Comparison of ENCODE assay signal across 8 cellular contexts in genomic region chr5:172902497-172903472, GRCh38. TPM values are rescaled to one million over a fixed set of nuclear protein-coding genes. Genes with fewer than 3 reads are reported as not detected.
DNase-seq lines count a peak whose midpoint lies in the region; ATAC-seq, FAIRE-seq and TF ChIP-seq lines count a peak whose summit lies in the region.

No MANE protein-coding gene starts in this region.

- peak overlapping the region; percentile 66 for H3K4me2 ChIP-seq in A549

- CTCF ChIA-PET in A549 (lab: Yijun Ruan, JAX) = interaction anchor here (0.6 to 12.0 kb wide), 21 partner anchors 9 to 196 kb away, joined by 3 to 131 read pairs (median 4); partner anchors contain the start of gene DUSP1

- intact Hi-C loops in kidney (cut with DNase I) = no loop called here

- peak overlapping the region; percentile 50 to 81 for H3K9ac ChIP-seq in kidney (ENCODE audit: low read length in 2 of 2)

- peaks cover 98% of the 10 kb centered on the region for H3K4me1 ChIP-seq in A549
- H3K4me1 ChIP-seq in kidney (ENCODE audit: control insufficient read depth in 1 of 2, insufficient read depth in 1 of 2, low read depth in 1 of 2, low read length in 2 of 2) = peaks cover 40 to 48% of the 10 kb centered on the region in 2 donors

- no peak overlapping the region for H3K4me3 Mint-ChIP-seq in brain
- no peak overlapping the region for H3K4me3 Mint-ChIP-seq in stimulated activated naive B cell treated with anti-CD40 and anti-IgM and Interleukin-4, amounts not matched to agents 10 μg/mL and 1 μg/mL and 100 μg/mL, for 72 hours

- FAIRE-seq in A549 (lab: Jason Lieb, UNC) (no peak), kidney (lab: Jason Lieb, UNC) (no peak)

- no peak overlapping the region for H3K4me3 ChIP-seq in A549
- H3K4me3 ChIP-seq in kidney (ENCODE audit: low read length in 2 of 2) = no peak overlapping the region

- peaks cover under 1% of the 10 kb centered on the region for H3K27me3 Mint-ChIP-seq in brain
- no peaks in the 10 kb centered on the region for H3K27me3 Mint-ChIP-seq in stimulated activated naive B cell treated with anti-CD40 and anti-IgM and Interleukin-4, amounts not matched to agents 10 μg/mL and 1 μg/mL and 100 μg/mL, for 72 hours

- TF ChIP-seq CTCF in A549 (IDR thresholded peaks at IDR 0.05) (peak; percentile 60), brain (conservative IDR thresholded peaks at IDR 0.05) (peak; percentile 50 to 61), kidney (IDR thresholded peaks at IDR 0.05; ENCODE audit: borderline replicate concordance, extremely low read depth, insufficient read depth) (peak; percentile 66)

- peaks cover 45% of the 10 kb centered on the region for H3K4me1 Mint-ChIP-seq in brain
- H3K4me1 Mint-ChIP-seq in stimulated activated naive B cell treated with anti-CD40 and anti-IgM and Interleukin-4, amounts not matched to agents 10 μg/mL and 1 μg/mL and 100 μg/mL, for 72 hours = peaks cover 22 to 25% of the 10 kb centered on the region in 2 donors

- peak; percentile 48 to 65 for ATAC-seq in A549
- no peak for ATAC-seq in stimulated activated naive B cell treated with anti-CD40 and anti-IgM and Interleukin-4, amounts not matched to agents 10 μg/mL and 1 μg/mL and 100 μg/mL, for 72 hours (replicated peaks)

- POLR2A ChIA-PET in A549 (lab: Yijun Ruan, JAX) = interaction anchor here (1.0 to 2.1 kb wide), 7 partner anchors 17 to 188 kb away, joined by 3 to 12 read pairs (median 3); partner anchors contain the start of gene DUSP1

- H3K27ac ChIP-seq in A549 = peak overlapping the region; percentile 99 to 100
- peak overlapping the region; percentile 95 to 97 for H3K27ac ChIP-seq in kidney (ENCODE audit: low read depth in 2 of 2, low read length in 2 of 2)

- H3K9me3 Mint-ChIP-seq in brain = peaks cover 0 to 3% (median 0%) of the 10 kb centered on the region in 5 experiments
- no peaks in the 10 kb centered on the region for H3K9me3 Mint-ChIP-seq in stimulated activated naive B cell treated with anti-CD40 and anti-IgM and Interleukin-4, amounts not matched to agents 10 μg/mL and 1 μg/mL and 100 μg/mL, for 72 hours

- DNase-seq in A549 (ENCODE audit: low read depth in 1 of 2, low spot score in 1 of 2) (peak; percentile 82 to 99), HPDE6-E6E7 (ENCODE audit: extremely low spot score) (peak; percentile 36), kidney (peak; percentile 94), GDM1 (lab: John Stamatoyannopoulos, UW) (no peak), NCI-H1105 treated with DMSO at 0.1 percent for 48 hours (lab: John Stamatoyannopoulos, UW) (no peak)
- no peak for DNase-seq in stimulated activated naive B cell treated with anti-CD40 and anti-IgM and Interleukin-4, amounts not matched to agents 10 μg/mL and 1 μg/mL and 100 μg/mL, for 72 hours
- no peak for DNase-seq in activated CD4-positive, alpha-beta T cell treated with anti-CD3 and anti-CD28 coated beads, Interleukin-2, amount 50 U/mL, for 1 hour

- peaks cover 3 to 19% of the 10 kb centered on the region in 2 donors for H3K36me3 ChIP-seq in kidney (ENCODE audit: control insufficient read depth in 1 of 2, insufficient read depth in 2 of 2, low read length in 2 of 2)

- H3K36me3 Mint-ChIP-seq in brain = peaks cover 25% of the 10 kb centered on the region
- H3K36me3 Mint-ChIP-seq in stimulated activated naive B cell treated with anti-CD40 and anti-IgM and Interleukin-4, amounts not matched to agents 10 μg/mL and 1 μg/mL and 100 μg/mL, for 72 hours = peaks cover 36 to 53% of the 10 kb centered on the region in 2 donors

- TF ChIP-seq RAD21 in A549 (conservative IDR thresholded peaks at IDR 0.05 in 1 of 2, IDR thresholded peaks at IDR 0.05 in 1 of 2) = peak; percentile 78 to 90

- no peak for TF ChIP-seq POLR2A in A549 (IDR thresholded peaks at IDR 0.05; ENCODE audit: low read length)

- peak overlapping the region in 3 of 5 experiments; percentile 38 to 88 (median 63) for H3K27ac Mint-ChIP-seq in brain
- peak overlapping the region; percentile 43 for H3K27ac Mint-ChIP-seq in stimulated activated naive B cell treated with anti-CD40 and anti-IgM and Interleukin-4, amounts not matched to agents 10 μg/mL and 1 μg/mL and 100 μg/mL, for 72 hours

- peak; percentile 99 to 100; a peak in 4 of 5 replicates for TF ChIP-seq EP300 in A549 (IDR thresholded peaks at IDR 0.05)

- no peaks in the 10 kb centered on the region for H3K9me3 ChIP-seq in A549
- no peaks in the 10 kb centered on the region for H3K9me3 ChIP-seq in kidney (ENCODE audit: control insufficient read depth in 1 of 2, low read length in 2 of 2)

- WGBS in A549 (ENCODE audit: missing lambda C conversion rate) = 4% methylated on average over 21 of the region's 25 CpGs

TF ChIP-seq in A549, 52 proteins besides CTCF, POLR2A, EP300 and RAD21 (continues in another document):
- TF ChIP-seq JUNB (IDR thresholded peaks at IDR 0.05) (peak; percentile 96), CBX2 (IDR thresholded peaks at IDR 0.05; ENCODE audit: borderline replicate concordance, low read depth) (no peak), SREBF2 (IDR thresholded peaks at IDR 0.05) (no peak), PBX3 (IDR thresholded peaks at IDR 0.05) (no peak; the same call in none of the 2 replicates), REST (IDR thresholded peaks at IDR 0.05) (no peak), HOXB13 (CRISPR knock-in tag; IDR thresholded peaks at IDR 0.05; ENCODE audit: low read depth) (peak; percentile 98), BHLHE40 (IDR thresholded peaks at IDR 0.05; ENCODE audit: low read depth, low read length) (peak; percentile 23; the same call in 1 of the 2 replicates), KDM1A (IDR thresholded peaks at IDR 0.05; ENCODE audit: low read depth) (no peak), FOSL2 (IDR thresholded peaks at IDR 0.05) (peak; percentile 90), FOSL2 (CRISPR knock-in tag; IDR thresholded peaks at IDR 0.05) (peak; percentile 89), HOXA7 (CRISPR knock-in tag; IDR thresholded peaks at IDR 0.05) (peak; percentile 83; the same call in 1 of the 2 replicates), ZC3H11A (IDR thresholded peaks at IDR 0.05) (no peak), EHMT2 (IDR thresholded peaks at IDR 0.05; ENCODE audit: low read depth) (no peak), EHF (CRISPR knock-in tag; IDR thresholded peaks at IDR 0.05) (peak; percentile 92), ATOH8 (CRISPR knock-in tag; IDR thresholded peaks at IDR 0.05; ENCODE audit: low read depth) (peak; percentile 93), MAX (IDR thresholded peaks at IDR 0.05) (peak; percentile 95), MAZ (IDR thresholded peaks at IDR 0.05; ENCODE audit: borderline replicate concordance, low read depth, low read length) (peak; percentile 28; the same call in 1 of the 2 replicates), ZSCAN20 (CRISPR knock-in tag; IDR thresholded peaks at IDR 0.05) (peak; percentile 42; the same call in 1 of the 2 replicates)

RNA-seq across cellular contexts. Expression of gene RPL26L1, which starts 56.4 kb away (rescaled TPM):
- polyA plus RNA-seq in A549 (2011; rRNA removed) (109 and 157 TPM in 2 replicates), A549 (2017; fragmentation: RNase III; extraction: RNeasy Plus Mini Kit Qiagen cat#74134 plus additional on column Dnase treatment) (146 to 160 TPM (median 150 TPM) in 3 replicates), brain (ENCODE audit: insufficient read depth, low read depth, low replicate concordance) (60.3 TPM), kidney (ENCODE audit: insufficient read depth, low read depth, low replicate concordance) (80.7 TPM)
- 170 and 222 TPM in 2 replicates for polyA plus RNA-seq in A549 (2012; cell fraction: cytosol; rRNA removed)
- polyA plus RNA-seq in A549 (2012; cell fraction: nucleus; rRNA removed) = 83.2 and 128 TPM in 2 replicates
- 62.0 and 65.1 TPM in 2 replicates for polyA minus RNA-seq in A549 (2011; rRNA and poly(A)+ RNA removed)
- 30.9 TPM for total RNA-seq in kidney

Comparison
In these comparisons a context has a peak if more than half of its experiments do, and no peak if none do; other contexts are left out.
1. ATAC-seq: peak in A549 (2 of 2); none in stimulated activated naive B cell treated with anti-CD40 and anti-IgM and Interleukin-4, amounts not matched to agents 10 μg/mL and 1 μg/mL and 100 μg/mL, for 72 hours (0 of 2).
2. DNase-seq: peak in A549 (2 of 2), HPDE6-E6E7 (single experiment) and kidney (single experiment); none in stimulated activated naive B cell treated with anti-CD40 and anti-IgM and Interleukin-4, amounts not matched to agents 10 μg/mL and 1 μg/mL and 100 μg/mL, for 72 hours (single experiment), GDM1 (single experiment), NCI-H1105 treated with DMSO at 0.1 percent for 48 hours (single experiment) and activated CD4-positive, alpha-beta T cell treated with anti-CD3 and anti-CD28 coated beads, Interleukin-2, amount 50 U/mL, for 1 hour (single experiment).
3. Peak in every context shown above with its lines, with median percentiles within 50 percentile points of each other: CTCF ChIP-seq.